23 cellular contexts compared by ENCODE assay signal in genomic region chr21:19695796-19696195, GRCh38.
"Had no signal": no experiment of that assay in that cellular context is flagged by ENCODE, and none has a peak within 500 bp of the region (broad histone marks: within the 10 kb centered on the region; RNA-seq: fewer than 3 reads in every experiment).

No MANE protein-coding gene starts in this region.

- DNase-seq: colonic mucosa; cortex of kidney; effector CD8-positive, alpha-beta T cell; effector memory CD8-positive, alpha-beta T cell; endodermal cell; erythroblast; esophagus squamous epithelium; foreskin fibroblast; foreskin melanocyte; gastrocnemius medialis; glutamatergic neuron; head of caudate nucleus; heart right ventricle; hippocampal formation; left cardiac atrium; left lung; left ventricle myocardium superior; lower lobe of right lung; mesenchymal stem cell; mucosa of descending colon; naive B cell had no signal

- H3K27me3 ChIP-seq: colonic mucosa, esophagus squamous epithelium, gastrocnemius medialis, heart right ventricle, left lung had no signal

- H3K36me3 ChIP-seq: colonic mucosa, esophagus squamous epithelium, gastrocnemius medialis, heart right ventricle, left lung, lower lobe of right lung had no signal

- H3K4me3 ChIP-seq: colonic mucosa, esophagus squamous epithelium, gastrocnemius medialis, heart right ventricle, left lung, lower lobe of right lung, mucosa of descending colon had no signal

- H3K4me1 ChIP-seq: colonic mucosa, esophagus squamous epithelium, gastrocnemius medialis, heart right ventricle, left lung, lower lobe of right lung had no signal

- H3K9me3 ChIP-seq: colonic mucosa, gastrocnemius medialis, lower lobe of right lung, mucosa of descending colon had no signal

- H3K27ac ChIP-seq: colonic mucosa, epithelial cell of prostate, esophagus squamous epithelium, gastrocnemius medialis, heart right ventricle, left lung, lower lobe of right lung had no signal

- ATAC-seq: effector memory CD8-positive, alpha-beta T cell; esophagus mucosa; gastrocnemius medialis; heart right ventricle; left cardiac atrium; left lung; left ventricle myocardium superior; lower lobe of right lung; mucosa of descending colon had no signal
